In genomic region chr6:28355743-28356665, GRCh38 we compare ENCODE assay signal across 8 cellular contexts. TPM values are rescaled to one million over a fixed set of nuclear protein-coding genes. Genes with fewer than 3 reads are reported as not detected.
DNase-seq lines count a peak whose midpoint lies in the region; ATAC-seq and TF ChIP-seq lines count a peak whose summit lies in the region.

No MANE protein-coding gene starts in this region.

- peak overlapping the region; percentile 89 to 90 for H3K27ac Mint-ChIP-seq in effector memory CD8-positive, alpha-beta T cell

- peak; percentile 79 for TF ChIP-seq CTCF in lower lobe of right lung (IDR thresholded peaks at IDR 0.05)

- peak overlapping the region; percentile 86 for H3K27ac ChIP-seq in lower lobe of right lung

- H3K4me1 Mint-ChIP-seq in effector memory CD8-positive, alpha-beta T cell (ENCODE audit: low read depth in 2 of 2) = peaks cover 17 to 28% of the 10 kb centered on the region in 2 donors

- H3K9me3 Mint-ChIP-seq in effector memory CD8-positive, alpha-beta T cell = no peaks in the 10 kb centered on the region

- H3K9me3 ChIP-seq in lower lobe of right lung = no peaks in the 10 kb centered on the region

- intact Hi-C loops in lower lobe of right lung (cut with DNase I) = no loop called here

- peaks cover 12% of the 10 kb centered on the region for H3K36me3 ChIP-seq in lower lobe of right lung

- peak overlapping the region; percentile 88 to 90 for H3K4me3 Mint-ChIP-seq in effector memory CD8-positive, alpha-beta T cell

- no peaks in the 10 kb centered on the region for H3K27me3 ChIP-seq in lower lobe of right lung (ENCODE audit: low read depth)

- DNase-seq in AG08395 (ENCODE audit: low spot score) = peak; percentile 79
- peak; percentile 92 for DNase-seq in HT-29 (ENCODE audit: low spot score)
- peak; percentile 73 for DNase-seq in NCI-H82 treated with DMSO at 0.1 percent for 48 hours (lab: John Stamatoyannopoulos, UW; ENCODE audit: unreplicated experiment)
- peak; percentile 19 to 29 for DNase-seq in activated CD8-positive, alpha-beta memory T cell treated with anti-CD3 and anti-CD28 coated beads for 1 hour (ENCODE audit: extremely low read depth in 1 of 2, low read depth in 1 of 2)
- peak; percentile 68 to 74 (median 71) for DNase-seq in effector memory CD8-positive, alpha-beta T cell
- DNase-seq in lower lobe of right lung = peak; percentile 72
- DNase-seq in stimulated activated CD4-positive, alpha-beta T cell treated with anti-CD3 and anti-CD28 coated beads, TNF-alpha, amount 100 ng/mL, for 24 hours (ENCODE audit: low read depth in 3 of 3) = peak; percentile 31 to 63 (median 43)

- H3K27me3 Mint-ChIP-seq in effector memory CD8-positive, alpha-beta T cell = no peaks in the 10 kb centered on the region

- peaks cover 22% of the 10 kb centered on the region for H3K4me1 ChIP-seq in lower lobe of right lung

- peaks cover 9% of the 10 kb centered on the region for H3K36me3 Mint-ChIP-seq in effector memory CD8-positive, alpha-beta T cell (ENCODE audit: insufficient read depth)

- H3K4me3 ChIP-seq in lower lobe of right lung = peak overlapping the region; percentile 61

- ATAC-seq in GM18907 (IDR thresholded peaks at IDR 0.05; ENCODE audit: unreplicated experiment) (peak; percentile 77), lower lobe of right lung (peak; percentile 91)
- ATAC-seq in effector memory CD8-positive, alpha-beta T cell (replicated peaks) = peak; percentile 90

RNA-seq across cellular contexts. Expression of gene ZKSCAN3, which starts 6.3 kb away (rescaled TPM):
- 0.53 and 0.60 TPM in 2 replicates for total RNA-seq in HT-29 (2014; rRNA removed; shearing (Covaris generic))
- 8.8 TPM for total RNA-seq in lower lobe of right lung

RNA-seq across cellular contexts. Expression of gene ZSCAN31, which starts 20.1 kb away (rescaled TPM):
- 3.1 and 6.4 TPM in 2 replicates for total RNA-seq in HT-29 (2014; rRNA removed; shearing (Covaris generic))
- total RNA-seq in lower lobe of right lung = 15.7 TPM

RNA-seq across cellular contexts. Expression of gene ZSCAN12, which starts 43.5 kb away (rescaled TPM):
- total RNA-seq in HT-29 (2014; rRNA removed; shearing (Covaris generic)) = 2.1 TPM in 2 replicates
- 5.5 TPM for total RNA-seq in lower lobe of right lung

Comparison
In these comparisons a context has a peak if more than half of its experiments do, and no peak if none do; other contexts are left out.
1. Peak in every context shown above with its lines: DNase-seq, ATAC-seq, H3K4me3 ChIP-seq and H3K27ac ChIP-seq.
2. DNase-seq: peak in every context shown above with its lines; median percentile 92 in HT-29; 79 in AG08395; 73 in NCI-H82 treated with DMSO at 0.1 percent for 48 hours; 72 in lower lobe of right lung; 71 in effector memory CD8-positive, alpha-beta T cell; 43 in stimulated activated CD4-positive, alpha-beta T cell treated with anti-CD3 and anti-CD28 coated beads, TNF-alpha, amount 100 ng/mL, for 24 hours; 24 in activated CD8-positive, alpha-beta memory T cell treated with anti-CD3 and anti-CD28 coated beads for 1 hour.